Comparison of ENCODE assay signal across 14 cellular contexts in the genomic region with DNA sequence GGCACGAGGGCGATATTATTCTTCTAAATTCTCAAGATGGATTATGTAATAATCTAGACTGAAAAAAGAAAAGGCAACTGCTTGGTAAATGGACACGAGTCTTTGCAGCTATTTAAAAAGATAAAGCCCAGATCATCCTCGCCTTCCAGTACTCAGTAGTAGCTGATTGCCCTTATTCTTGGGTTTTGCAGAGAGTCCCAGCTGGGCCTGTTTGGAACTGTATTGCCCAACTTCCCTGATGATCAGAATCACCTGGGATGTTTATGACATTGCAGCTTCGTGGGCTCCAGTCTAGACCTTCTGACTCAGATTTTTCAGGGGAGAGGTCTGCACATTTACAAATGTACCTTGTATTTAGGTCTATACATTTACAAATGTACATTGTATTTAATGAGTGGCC.
A peak's percentile ranks its signal among the peaks of the same experiment; 100 is the strongest.
DNase-seq lines count a peak whose midpoint lies in the region; ATAC-seq and TF ChIP-seq lines count a peak whose summit lies in the region.
"Had no signal": no experiment of that assay in that cellular context is flagged by ENCODE, and none has a peak within 500 bp of the region (broad histone marks: within the 10 kb centered on the region; RNA-seq: fewer than 3 reads in every experiment).

No MANE protein-coding gene starts in this region.

- H3K36me3 ChIP-seq in Panc1 (ENCODE audit: control insufficient read depth, insufficient read depth, low read length): no peaks in the 10 kb centered on the region

- no peaks in the 10 kb centered on the region for H3K9me3 Mint-ChIP-seq in osteocyte (ENCODE audit: unreplicated experiment)
- no peaks in the 10 kb centered on the region for H3K9me3 Mint-ChIP-seq in T-helper 2 cell treated with Interferon-gamma antibody and Interleukin-4, amounts not matched to agents 5 μg/mL and 100 μg/mL, for 36 hours
- H3K9me3 Mint-ChIP-seq: CD4-positive, alpha-beta memory T cell had no signal

- no peaks in the 10 kb centered on the region for H3K27me3 ChIP-seq in Panc1 (ENCODE audit: control insufficient read depth, insufficient read depth, low read length)

- BruUV-seq in Panc1 (replicated peaks; lab: Mats Ljungman, UMichigan): no TSS peak

- POLR2A ChIA-PET in Panc1 (lab: Charles Lee): no interaction called here

- ATAC-seq in Panc1 (no peak), GM18907 (IDR thresholded peaks at IDR 0.05; ENCODE audit: unreplicated experiment) (no peak)

- CTCF ChIA-PET in Panc1 (lab: Charles Lee): no interaction called here

- H3K4me1 ChIP-seq in Panc1 (ENCODE audit: control insufficient read depth, insufficient read depth, low read length): peaks cover 9% of the 10 kb centered on the region

- in situ Hi-C loops in Panc1 (cut with HindIII; ENCODE audit: low pct_unique_long_range_greater_than_20kb, low sequenced_read_pairs): no loop called here

- no peak overlapping the region for H3K4me3 Mint-ChIP-seq in osteocyte (ENCODE audit: unreplicated experiment)
- H3K4me3 Mint-ChIP-seq in T-helper 2 cell treated with Interferon-gamma antibody and Interleukin-4, amounts not matched to agents 5 μg/mL and 100 μg/mL, for 36 hours: no peak overlapping the region
- H3K4me3 Mint-ChIP-seq: CD4-positive, alpha-beta memory T cell had no signal

- H3K27me3 Mint-ChIP-seq in osteocyte (ENCODE audit: unreplicated experiment): no peaks in the 10 kb centered on the region
- H3K27me3 Mint-ChIP-seq in T-helper 2 cell treated with Interferon-gamma antibody and Interleukin-4, amounts not matched to agents 5 μg/mL and 100 μg/mL, for 36 hours (ENCODE audit: low read depth): no peaks in the 10 kb centered on the region

- peak overlapping the region; percentile 31; the same call in 1 of the 2 replicates for H3K27ac ChIP-seq in Panc1 (ENCODE audit: low read length)
- H3K27ac ChIP-seq: GM23248 had no signal

- no peak overlapping the region for H3K27ac Mint-ChIP-seq in osteocyte (ENCODE audit: unreplicated experiment)
- H3K27ac Mint-ChIP-seq in T-helper 2 cell treated with Interferon-gamma antibody and Interleukin-4, amounts not matched to agents 5 μg/mL and 100 μg/mL, for 36 hours: no peak overlapping the region
- H3K27ac Mint-ChIP-seq: CD4-positive, alpha-beta memory T cell had no signal

- H3K4me3 ChIP-seq in Panc1 (ENCODE audit: low read depth in 2 of 2, low read length in 2 of 2) (no peak overlapping the region), fibroblast of villous mesenchyme (ENCODE audit: low read depth, low read length) (no peak overlapping the region)
- H3K4me3 ChIP-seq: GM23248 had no signal

- H3K36me3 Mint-ChIP-seq in osteocyte (ENCODE audit: unreplicated experiment): no peaks in the 10 kb centered on the region
- H3K36me3 Mint-ChIP-seq in T-helper 2 cell treated with Interferon-gamma antibody and Interleukin-4, amounts not matched to agents 5 μg/mL and 100 μg/mL, for 36 hours (ENCODE audit: low read depth): no peaks in the 10 kb centered on the region
- H3K36me3 Mint-ChIP-seq: CD4-positive, alpha-beta memory T cell had no signal

- intact Hi-C loops in Panc1 (cut with micrococcal nuclease; ENCODE audit: unreplicated experiment): loop anchor here (10.0 kb wide), 1 partner anchor 460 kb away; no protein-coding TSS in a partner anchor

- DNase-seq in Panc1 (ENCODE audit: low read depth, low spot score) (no peak), fibroblast of villous mesenchyme (ENCODE audit: low read depth) (peak; percentile 26), osteocyte (ENCODE audit: extremely low spot score, unreplicated experiment) (peak; percentile 3), NCI-H1417 treated with DMSO at 0.1 percent for 48 hours (lab: John Stamatoyannopoulos, UW) (no peak)
- DNase-seq in T-helper 2 cell treated with Interferon-gamma antibody and Interleukin-4, amounts not matched to agents 5 μg/mL and 100 μg/mL, for 36 hours (ENCODE audit: low spot score): no peak
- DNase-seq: C1 segment of cervical spinal cord; Calu3; CD4-positive, alpha-beta memory T cell; COR-L47; DND-41; GM23248; H7; HCEC 1CT had no signal

- H3K4me1 Mint-ChIP-seq in osteocyte (ENCODE audit: unreplicated experiment): no peaks in the 10 kb centered on the region
- H3K4me1 Mint-ChIP-seq in T-helper 2 cell treated with Interferon-gamma antibody and Interleukin-4, amounts not matched to agents 5 μg/mL and 100 μg/mL, for 36 hours (ENCODE audit: low read depth): no peaks in the 10 kb centered on the region
- H3K4me1 Mint-ChIP-seq: CD4-positive, alpha-beta memory T cell had no signal

- TF ChIP-seq CTCF in Panc1 (IDR thresholded peaks at IDR 0.05) (no peak), fibroblast of villous mesenchyme (IDR thresholded peaks at IDR 0.05; ENCODE audit: insufficient read depth, low read depth, low read length) (no peak), osteocyte (IDR thresholded peaks at IDR 0.05) (no peak)

- no peaks in the 10 kb centered on the region for H3K9me3 ChIP-seq in Panc1 (ENCODE audit: control insufficient read depth, insufficient read depth, low read depth, low read length)

Comparison
In these comparisons a context has a peak if more than half of its experiments do, and no peak if none do; other contexts are left out.
1. DNase-seq: peak in fibroblast of villous mesenchyme (single experiment) and osteocyte (single experiment); none in Panc1 (single experiment), T-helper 2 cell treated with Interferon-gamma antibody and Interleukin-4, amounts not matched to agents 5 μg/mL and 100 μg/mL, for 36 hours (single experiment) and NCI-H1417 treated with DMSO at 0.1 percent for 48 hours (single experiment).